8 cellular contexts compared by ENCODE assay signal in the genomic region with DNA sequence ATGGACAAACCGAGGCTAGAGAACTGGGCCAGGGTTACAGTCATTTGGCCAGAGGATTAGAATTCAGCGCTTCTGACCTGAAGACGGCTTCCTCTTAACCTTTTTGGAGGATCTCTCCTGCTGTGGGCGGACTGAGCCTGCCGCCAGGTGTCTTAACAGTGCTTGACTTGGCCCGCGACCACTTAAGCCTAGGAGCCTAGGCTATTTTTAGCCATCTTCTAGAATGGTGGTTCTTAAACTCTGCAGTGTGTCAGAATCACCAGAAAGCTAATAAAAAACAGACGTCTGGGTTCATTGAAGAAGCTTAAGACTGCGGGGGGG. TPM values are rescaled to one million over a fixed set of nuclear protein-coding genes. Genes with fewer than 3 reads are reported as not detected.
DNase-seq lines count a peak whose midpoint lies in the region; ATAC-seq and TF ChIP-seq lines count a peak whose summit lies in the region.

No MANE protein-coding gene starts in this region.

- H2AK5ac ChIP-seq in IMR-90 (ENCODE audit: low read depth, low read length) = peak overlapping the region; percentile 48

- H2AFZ ChIP-seq in IMR-90 (replicated peaks; ENCODE audit: low read length, poor library complexity) (peak overlapping the region; percentile 98), osteoblast (ENCODE audit: low read length) (peak overlapping the region; percentile 94)

- no peak for TF ChIP-seq EP300 in esophagus muscularis mucosa (IDR thresholded peaks at IDR 0.05)

- peak overlapping the region; percentile 65; the same call in 1 of the 2 replicates for H2BK120ac ChIP-seq in IMR-90 (ENCODE audit: low read depth, low read length)

- H3K23ac ChIP-seq in IMR-90 (ENCODE audit: low read depth, low read length) = peak overlapping the region; percentile 88

- peak overlapping the region; percentile 90 for H4K5ac ChIP-seq in IMR-90 (ENCODE audit: low read depth, low read length)

- peaks cover 27 to 91% of the 10 kb centered on the region in 2 experiments for H3K79me1 ChIP-seq in IMR-90 (ENCODE audit: low read depth in 1 of 2, low read length in 2 of 2)

- peak overlapping the region; percentile 99 for H2AK9ac ChIP-seq in IMR-90 (replicated peaks; ENCODE audit: low read depth, low read length, poor library complexity)

- H3K9ac ChIP-seq in IMR-90 (ENCODE audit: low read depth, low read length) = peak overlapping the region; percentile 95

- TF ChIP-seq RAD21 in IMR-90 (IDR thresholded peaks at IDR 0.05; ENCODE audit: low read length) = no peak

- H3K36me3 ChIP-seq in IMR-90 (ENCODE audit: control insufficient read depth, insufficient read depth, low read length) (peaks cover 2% of the 10 kb centered on the region), esophagus muscularis mucosa (peaks cover 0 to 30% (median 6%) of the 10 kb centered on the region in 4 donors), osteoblast (ENCODE audit: insufficient read depth, low read length) (peaks cover 12% of the 10 kb centered on the region)

- H3K18ac ChIP-seq in IMR-90 (ENCODE audit: low read depth, low read length) = peak overlapping the region; percentile 77; the same call in 1 of the 2 replicates

- peak overlapping the region; percentile 5 to 76 for H4K8ac ChIP-seq in IMR-90 (ENCODE audit: low read depth in 2 of 2, low read length in 2 of 2)

- dilution Hi-C loops in IMR-90 (cut with HindIII; ENCODE audit: low sequenced_read_pairs, unreplicated experiment) = no loop called here

- H3K4me2 ChIP-seq in IMR-90 (ENCODE audit: low read depth, low read length) (peak overlapping the region; percentile 96), osteoblast (ENCODE audit: insufficient read depth, low read length) (peak overlapping the region; percentile 86)

- no peaks in the 10 kb centered on the region for H3K27me3 ChIP-seq in IMR-90 (ENCODE audit: control insufficient read depth, insufficient read depth, low read length)
- H3K27me3 ChIP-seq in esophagus muscularis mucosa = no peaks in the 10 kb centered on the region
- H3K27me3 ChIP-seq in osteoblast (ENCODE audit: insufficient read depth, low read length) = no peaks in the 10 kb centered on the region

- intact Hi-C loops in IMR-90 (cut with micrococcal nuclease) = no loop called here
- intact Hi-C loops in esophagus muscularis mucosa (cut with DNase I) = no loop called here
- intact Hi-C loops in posterior vena cava (cut with DNase I) = no loop called here

- 0% methylated on average over 2 of the region's 9 CpGs; no CpG with 5 or more reads in 1 of the 2 experiments for WGBS in IMR-90 (ENCODE audit: extremely low coverage in 2 of 2, insufficient read length in 1 of 2), 2 experiments
- WGBS in esophagus muscularis mucosa = 5% methylated on average over 9 of the region's 9 CpGs

- peak overlapping the region; percentile 66; the same call in 1 of the 2 replicates for H4K91ac ChIP-seq in IMR-90 (ENCODE audit: insufficient read depth, low read depth, low read length)

- ATAC-seq in IMR-90 (ENCODE audit: low read depth) (no peak), GM19395 (IDR thresholded peaks at IDR 0.05; ENCODE audit: unreplicated experiment) (no peak)

- no peak for DNase-seq in GM12864 (ENCODE audit: low read depth)
- DNase-seq in IMR-90 = no peak
- no peak for DNase-seq in esophagus muscularis mucosa (ENCODE audit: extremely low spot score)
- DNase-seq in osteoblast (ENCODE audit: insufficient read length, low spot score, missing footprints) = no peak
- DNase-seq in ecto neural progenitor cell (ENCODE audit: low spot score) = no peak
- DNase-seq in posterior vena cava (ENCODE audit: low spot score) = no peak

- H3K79me2 ChIP-seq in osteoblast (ENCODE audit: insufficient read depth, low read length) = peaks cover 94% of the 10 kb centered on the region

- H3K4me3 ChIP-seq in GM12864 (ENCODE audit: low read depth, low read length) = peak overlapping the region; percentile 82
- H3K4me3 ChIP-seq in IMR-90 (ENCODE audit: insufficient read depth, low read depth, low read length) = peak overlapping the region; percentile 77
- peak overlapping the region; percentile 99 for H3K4me3 ChIP-seq in WI38 (ENCODE audit: low read depth, low read length)
- peak overlapping the region; percentile 83 to 100 (median 90) for H3K4me3 ChIP-seq in esophagus muscularis mucosa
- H3K4me3 ChIP-seq in osteoblast (ENCODE audit: insufficient read depth, low read length) = peak overlapping the region; percentile 83

- no peak overlapping the region for H2BK20ac ChIP-seq in IMR-90 (ENCODE audit: low read depth, low read length)

- H3K9me3 ChIP-seq in IMR-90 (ENCODE audit: control insufficient read depth, insufficient read depth, low read length) (no peaks in the 10 kb centered on the region), esophagus muscularis mucosa (no peaks in the 10 kb centered on the region), osteoblast (ENCODE audit: low read depth, low read length) (no peaks in the 10 kb centered on the region)

- H3K4me1 ChIP-seq in IMR-90 (ENCODE audit: control insufficient read depth, insufficient read depth, low read length) (peaks cover 7% of the 10 kb centered on the region), esophagus muscularis mucosa (peaks cover 45 to 65% (median 56%) of the 10 kb centered on the region in 4 donors), osteoblast (ENCODE audit: insufficient read depth, low read length) (peaks cover 10% of the 10 kb centered on the region)

- TF ChIP-seq POLR2A in IMR-90 (IDR thresholded peaks at IDR 0.05; ENCODE audit: low read depth, low read length) (peak; percentile 55), esophagus muscularis mucosa (IDR thresholded peaks at IDR 0.05; ENCODE audit: low read depth) (no peak)

- in situ Hi-C loops in IMR-90 (cut with MboI; ENCODE audit: low sequenced_read_pairs) = loop anchor here (25.0 kb wide), 1 partner anchor 511 kb away; no protein-coding TSS in a partner anchor

- H3K56ac ChIP-seq in IMR-90 (ENCODE audit: extremely low read depth, insufficient read depth, low read length) = peak overlapping the region; percentile 91

- CTCF ChIA-PET in IMR-90 (lab: Yijun Ruan, JAX) = no interaction called here

- POLR2A ChIA-PET in IMR-90 (lab: Charles Lee; ENCODE audit: unreplicated experiment) = interaction anchor here (0.6 kb wide), 1 partner anchor 172 kb away, joined by 14 read pairs; no protein-coding TSS in a partner anchor

- peak overlapping the region; percentile 84 for H3K27ac ChIP-seq in IMR-90 (ENCODE audit: insufficient read depth, low read length)
- H3K27ac ChIP-seq in esophagus muscularis mucosa (replicated peaks in 1 of 4) = peak overlapping the region; percentile 93 to 99 (median 98)
- peak overlapping the region; percentile 87 for H3K27ac ChIP-seq in osteoblast (ENCODE audit: low read depth, low read length)

- H2BK5ac ChIP-seq in IMR-90 (ENCODE audit: low read depth, low read length, poor library complexity, severe bottlenecking) = peak overlapping the region; percentile 94

- H4K20me1 ChIP-seq in IMR-90 (ENCODE audit: insufficient read depth, low read length) (peaks cover 43% of the 10 kb centered on the region), osteoblast (ENCODE audit: insufficient read depth, low read length) (peaks cover 19% of the 10 kb centered on the region)

- peak overlapping the region; percentile 86 for H3K14ac ChIP-seq in IMR-90 (replicated peaks; ENCODE audit: low read depth, low read length)

- TF ChIP-seq CTCF in GM12864 (IDR thresholded peaks at IDR 0.05; ENCODE audit: low read depth, low read length, missing control alignments) (no peak), IMR-90 (conservative IDR thresholded peaks at IDR 0.05; ENCODE audit: low read depth, low read length) (no peak), WI38 (IDR thresholded peaks at IDR 0.05; ENCODE audit: low read depth, low read length) (no peak), esophagus muscularis mucosa (IDR thresholded peaks at IDR 0.05) (no peak), osteoblast (IDR thresholded peaks at IDR 0.05; ENCODE audit: extremely low read depth, low read depth, low read length) (no peak)

- H2BK15ac ChIP-seq in IMR-90 (ENCODE audit: low read depth, low read length) = no peak overlapping the region

- BruUV-seq in IMR-90 (replicated peaks; lab: Mats Ljungman, UMichigan) = no TSS peak

- H3K4ac ChIP-seq in IMR-90 (ENCODE audit: low read depth, low read length) = peak overlapping the region; percentile 95

- H3K9me1 ChIP-seq in IMR-90 (ENCODE audit: insufficient read depth, low read length) = peaks cover 23% of the 10 kb centered on the region

TF ChIP-seq in IMR-90, 13 proteins besides CTCF, POLR2A, EP300 and RAD21 (continues in another document):
- TF ChIP-seq RCOR1 (IDR thresholded peaks at IDR 0.05; ENCODE audit: insufficient replicate concordance, low read length) (no peak), SMC3 (IDR thresholded peaks at IDR 0.05; ENCODE audit: low read depth, low read length) (no peak), BHLHE40 (IDR thresholded peaks at IDR 0.05; ENCODE audit: low read depth, low read length) (no peak), CHD1 (IDR thresholded peaks at IDR 0.05; ENCODE audit: low read depth, low read length) (no peak)

RNA-seq across cellular contexts. Expression of a gene that starts 0.7 kb away (rescaled TPM):
- total RNA-seq in IMR-90 (2012; rRNA removed) (55.4 and 56.1 TPM in 2 replicates), esophagus muscularis mucosa (100 to 1,000 TPM in 2 of 4 donors, 10 to 100 TPM in 2; 91.3 to 181 (median 105) TPM), osteoblast (32.7 and 36.6 TPM in 2 replicates), posterior vena cava (10 to 100 TPM; 94.5 to 94.9 TPM)
- polyA plus RNA-seq in IMR-90 (2012; rRNA removed) = 206 and 232 TPM in 2 replicates
- 161 and 191 TPM in 2 replicates for polyA plus RNA-seq in IMR-90 (2012; cell fraction: cytosol; rRNA removed)
- polyA plus RNA-seq in IMR-90 (2012; cell fraction: nucleus; rRNA removed; ENCODE audit: low replicate concordance) = 83.5 and 115 TPM in 2 replicates

RNA-seq across cellular contexts. Expression of a gene that starts 0.8 kb away (rescaled TPM):
- 70.0 and 73.8 TPM in 2 replicates for total RNA-seq in IMR-90 (2012; rRNA removed)
- 53.9 and 66.1 TPM in 2 replicates for polyA plus RNA-seq in IMR-90 (2012; rRNA removed)
- polyA plus RNA-seq in IMR-90 (2012; cell fraction: cytosol; rRNA removed) = 40.2 and 55.4 TPM in 2 replicates
- polyA plus RNA-seq in IMR-90 (2012; cell fraction: nucleus; rRNA removed; ENCODE audit: low replicate concordance) = 23.0 and 50.8 TPM in 2 replicates
- 10 to 100 TPM; 13.9 to 20.0 (median 17.9) TPM for total RNA-seq in esophagus muscularis mucosa
- 23.9 and 27.7 TPM in 2 replicates for total RNA-seq in osteoblast
- total RNA-seq in posterior vena cava = 10 to 100 TPM in 1 of 2 donors, 1 to 10 TPM in 1; 4.8 to 22.6 TPM

RNA-seq across cellular contexts. Expression of a gene that starts 54.2 kb away (rescaled TPM):
- total RNA-seq in IMR-90 (2012; rRNA removed) (23.1 and 32.1 TPM in 2 replicates), esophagus muscularis mucosa (10 to 100 TPM; 23.2 to 37.8 (median 31.2) TPM), osteoblast (25.3 and 32.1 TPM in 2 replicates), posterior vena cava (10 to 100 TPM; 54.2 to 55.3 TPM)
- 33.8 and 39.3 TPM in 2 replicates for polyA plus RNA-seq in IMR-90 (2012; rRNA removed)
- polyA plus RNA-seq in IMR-90 (2012; cell fraction: cytosol; rRNA removed) = 13.7 and 39.5 TPM in 2 replicates
- polyA plus RNA-seq in IMR-90 (2012; cell fraction: nucleus; rRNA removed; ENCODE audit: low replicate concordance) = 76.5 and 138 TPM in 2 replicates
